In genomic region chr10:30099706-30100105, GRCh38 we compare ENCODE assay signal across 1 cellular context. TPM values are rescaled to one million over a fixed set of nuclear protein-coding genes. Genes with fewer than 3 reads are reported as not detected.
"Had no signal": no experiment of that assay in that cellular context is flagged by ENCODE, and none has a peak within 500 bp of the region (broad histone marks: within the 10 kb centered on the region; RNA-seq: fewer than 3 reads in every experiment).

No MANE protein-coding gene starts in this region.

RNA-seq across cellular contexts. Expression of gene JCAD, which starts 40.3 kb away (rescaled TPM):
- total RNA-seq: naive thymus-derived CD8-positive, alpha-beta T cell had no signal
- polyA plus RNA-seq: naive thymus-derived CD8-positive, alpha-beta T cell had no signal
